In the genomic region with DNA sequence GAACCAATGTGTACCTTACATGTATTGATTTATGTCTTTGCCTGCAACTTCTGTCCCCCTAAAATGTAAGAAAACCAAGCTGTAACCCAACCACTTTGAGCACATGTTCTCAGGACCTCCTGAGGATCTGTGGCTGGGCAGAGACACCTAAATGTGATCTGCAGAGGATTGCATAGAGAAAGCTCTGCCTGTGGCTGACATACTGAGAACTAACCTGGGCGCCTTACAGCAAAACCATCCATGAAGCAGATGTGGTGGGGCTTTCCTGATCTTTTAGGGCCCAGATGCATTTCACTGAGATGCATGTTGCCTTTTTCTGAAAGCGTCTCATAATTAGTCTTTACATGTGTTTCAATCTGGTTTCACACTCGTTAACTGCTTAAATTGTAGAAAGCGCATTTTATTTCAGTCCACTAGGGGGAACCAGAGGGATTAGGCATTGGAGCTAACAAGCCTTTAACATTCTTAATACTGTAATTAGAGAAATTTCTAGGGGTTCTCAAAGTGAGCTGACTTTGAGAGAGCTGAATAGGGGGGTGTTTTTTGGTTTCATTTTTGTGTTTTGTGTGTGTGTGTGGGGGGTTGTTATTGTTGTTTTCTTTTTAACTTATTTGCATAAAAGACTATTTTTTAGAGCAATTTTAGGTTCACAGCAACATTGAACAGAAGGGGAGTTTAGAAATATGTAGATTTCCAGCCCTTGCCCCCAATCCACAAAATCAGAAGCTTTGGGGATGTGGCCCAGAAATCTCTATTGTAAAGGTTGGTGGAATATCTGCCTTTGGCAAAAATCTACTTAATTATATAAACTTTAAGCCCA, we compare ENCODE assay signal across 8 cellular contexts. TPM values are rescaled to one million over a fixed set of nuclear protein-coding genes. Genes with fewer than 3 reads are reported as not detected.
DNase-seq lines count a peak whose midpoint lies in the region; ATAC-seq and TF ChIP-seq lines count a peak whose summit lies in the region.

No MANE protein-coding gene starts in this region.

- no peak overlapping the region; the same call in 1 of the 2 replicates for H2AFZ ChIP-seq in SK-N-SH (ENCODE audit: low read depth)

- H3K27ac ChIP-seq in AG04450 (ENCODE audit: low read depth, low read length) (peak overlapping the region; percentile 65), SK-N-SH (ENCODE audit: low read depth in 2 of 2, low read length in 1 of 2) (peak overlapping the region; percentile 67 to 94)

- no peak overlapping the region for H3K27ac Mint-ChIP-seq in naive thymus-derived CD8-positive, alpha-beta T cell

- POLR2A ChIA-PET in AG04450 (lab: Yijun Ruan, JAX): interaction anchor here (0.6 to 1.0 kb wide), 2 partner anchors 19 to 548 kb away, joined by 4 to 5 read pairs; no protein-coding TSS in a partner anchor
- POLR2A ChIA-PET in SK-N-SH (lab: Yijun Ruan, JAX): interaction anchor here (0.6 kb wide), 1 partner anchor 529 kb away, joined by 3 read pairs; no protein-coding TSS in a partner anchor
- POLR2A ChIA-PET in naive thymus-derived CD8-positive, alpha-beta T cell (lab: Charles Lee): no interaction called here

- H3K36me3 Mint-ChIP-seq in naive thymus-derived CD8-positive, alpha-beta T cell: no peaks in the 10 kb centered on the region

- H3K9me3 Mint-ChIP-seq in naive thymus-derived CD8-positive, alpha-beta T cell: peaks cover 0 to 2% (median 0%) of the 10 kb centered on the region in 9 donors

- H3K9me3 ChIP-seq in AG04450 (ENCODE audit: control insufficient read depth, insufficient read depth, low read length): no peaks in the 10 kb centered on the region; the same call in 1 of the 2 replicates
- H3K9me3 ChIP-seq in SK-N-SH: no peaks in the 10 kb centered on the region

- DNase-seq in AG04450 (ENCODE audit: low read depth, low spot score): peak; percentile 53
- peak; percentile 86 for DNase-seq in NAMALWA (ENCODE audit: low spot score)
- DNase-seq in SK-N-SH: peak; percentile 50
- DNase-seq in naive thymus-derived CD8-positive, alpha-beta T cell: peak in 6 of 10 donors; percentile 9 to 61 (median 46)
- no peak for DNase-seq in activated effector memory CD4-positive, alpha-beta T cell treated with anti-CD3 and anti-CD28 coated beads, Interleukin-2, amount 50 U/mL, for 16 hours

- TF ChIP-seq CTCF in AG04450 (IDR thresholded peaks at IDR 0.05; ENCODE audit: low read depth, low read length) (peak; percentile 93), GM12874 (IDR thresholded peaks at IDR 0.05; ENCODE audit: insufficient read depth, low read depth, low read length) (peak; percentile 63), SK-N-SH (IDR thresholded peaks at IDR 0.05) (peak; percentile 91)

- TF ChIP-seq EP300 in SK-N-SH (IDR thresholded peaks at IDR 0.05; ENCODE audit: borderline replicate concordance in 1 of 2, low read depth in 1 of 2, low read length in 1 of 2): no peak

- H3K27me3 Mint-ChIP-seq in naive thymus-derived CD8-positive, alpha-beta T cell: peaks cover 0 to 1% (median 0%) of the 10 kb centered on the region in 5 donors

- H3K79me2 ChIP-seq in SK-N-SH (ENCODE audit: insufficient read depth): no peaks in the 10 kb centered on the region

- ATAC-seq in HG02623 (IDR thresholded peaks at IDR 0.05; ENCODE audit: unreplicated experiment) (peak; percentile 76), esophagus mucosa (peak; percentile 63)
- ATAC-seq in naive thymus-derived CD8-positive, alpha-beta T cell: peak; percentile 59 to 65

- 2% methylated on average over 3 of the region's 4 CpGs for WGBS in SK-N-SH (ENCODE audit: low lambda C conversion rate)

- H3K4me1 Mint-ChIP-seq in naive thymus-derived CD8-positive, alpha-beta T cell: peaks cover 0 to 6% (median 2%) of the 10 kb centered on the region in 4 donors

- H3K4me3 Mint-ChIP-seq in naive thymus-derived CD8-positive, alpha-beta T cell: no peak overlapping the region

- H3K9me2 ChIP-seq in SK-N-SH: no peaks in the 10 kb centered on the region

- H3K27me3 ChIP-seq in AG04450 (ENCODE audit: control insufficient read depth, insufficient read depth, low read length): no peaks in the 10 kb centered on the region
- no peaks in the 10 kb centered on the region for H3K27me3 ChIP-seq in SK-N-SH (ENCODE audit: insufficient read depth)

- CTCF ChIA-PET in AG04450 (lab: Charles Lee) (interaction anchor here (0.5 to 2.1 kb wide), 57 partner anchors 8 to 1865 kb away, joined by 3 to 47 read pairs (median 4); a partner anchor contains a TSS), SK-N-SH (lab: Yijun Ruan, JAX) (interaction anchor here (0.6 to 3.3 kb wide), 38 partner anchors 10 to 1688 kb away, joined by 3 to 29 read pairs (median 4); no protein-coding TSS in a partner anchor)

- H3K36me3 ChIP-seq in SK-N-SH (replicated peaks in 1 of 2; ENCODE audit: control insufficient read depth in 1 of 2, insufficient read depth in 2 of 2, low read length in 1 of 2): no peaks in the 10 kb centered on the region

- peak; percentile 77 for TF ChIP-seq RAD21 in SK-N-SH (IDR thresholded peaks at IDR 0.05; ENCODE audit: low read length)

- peak overlapping the region; percentile 58 for H3K4me2 ChIP-seq in SK-N-SH

- peaks cover 18 to 21% of the 10 kb centered on the region in 2 experiments for H3K4me1 ChIP-seq in SK-N-SH (ENCODE audit: control insufficient read depth in 1 of 2, insufficient read depth in 2 of 2, low read depth in 1 of 2, low read length in 1 of 2)

- no peaks in the 10 kb centered on the region for H4K20me1 ChIP-seq in SK-N-SH (ENCODE audit: insufficient read depth)

- H3F3A ChIP-seq in SK-N-SH (replicated peaks; ENCODE audit: insufficient read depth): peaks cover 12% of the 10 kb centered on the region

- H3K9ac ChIP-seq in SK-N-SH: peak overlapping the region; percentile 29; the same call in 1 of the 2 replicates

- H3K4me3 ChIP-seq in AG04450 (ENCODE audit: low read depth, low read length): no peak overlapping the region
- peak overlapping the region in 1 of 2 experiments; percentile 24; a peak in 2 of 4 replicates for H3K4me3 ChIP-seq in SK-N-SH (ENCODE audit: low read depth in 2 of 2, low read length in 1 of 2)

TF ChIP-seq in SK-N-SH, 30 proteins besides CTCF, POLR2A, EP300 and RAD21:
- no peak for TF ChIP-seq TEAD4 (IDR thresholded peaks at IDR 0.05; ENCODE audit: borderline replicate concordance, insufficient read depth)
- TF ChIP-seq, protein P1, sequence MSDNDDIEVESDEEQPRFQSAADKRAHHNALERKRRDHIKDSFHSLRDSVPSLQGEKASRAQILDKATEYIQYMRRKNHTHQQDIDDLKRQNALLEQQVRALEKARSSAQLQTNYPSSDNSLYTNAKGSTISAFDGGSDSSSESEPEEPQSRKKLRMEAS (IDR thresholded peaks at IDR 0.05; ENCODE audit: low read depth): 0 out of 2 replicates have a peak, but pooled peaks have one; percentile 8
- peak; percentile 27 for TF ChIP-seq SMC3 (IDR thresholded peaks at IDR 0.05; ENCODE audit: low read depth, low read length)

RNA-seq across cellular contexts. Expression of a gene that starts 50.9 kb away (rescaled TPM):
- 0.02 and 0.06 TPM in 2 replicates for polyA plus RNA-seq in AG04450 (2011; rRNA removed)
- polyA minus RNA-seq in AG04450 (2011; rRNA and poly(A)+ RNA removed): not detected in 2 replicates
- polyA plus RNA-seq in SK-N-SH (2012; rRNA removed): 0.38 and 0.49 TPM in 2 replicates
- polyA plus RNA-seq in SK-N-SH (2012; cell fraction: cytosol; rRNA removed): 0.62 and 0.76 TPM in 2 replicates
- 0.82 and 1.1 TPM in 2 replicates for polyA plus RNA-seq in SK-N-SH (2012; cell fraction: nucleus; rRNA removed)
- total RNA-seq in esophagus mucosa: 0.76 TPM
- total RNA-seq in naive thymus-derived CD8-positive, alpha-beta T cell: 1 to 10 TPM; 3.4 to 5.3 TPM
- 1 to 10 TPM in 1 of 3 donors, under 1 TPM in 2; 0.51 to 2.2 (median 0.95) TPM for polyA plus RNA-seq in naive thymus-derived CD8-positive, alpha-beta T cell
